2 cellular contexts compared by ENCODE assay signal in the genomic region with DNA sequence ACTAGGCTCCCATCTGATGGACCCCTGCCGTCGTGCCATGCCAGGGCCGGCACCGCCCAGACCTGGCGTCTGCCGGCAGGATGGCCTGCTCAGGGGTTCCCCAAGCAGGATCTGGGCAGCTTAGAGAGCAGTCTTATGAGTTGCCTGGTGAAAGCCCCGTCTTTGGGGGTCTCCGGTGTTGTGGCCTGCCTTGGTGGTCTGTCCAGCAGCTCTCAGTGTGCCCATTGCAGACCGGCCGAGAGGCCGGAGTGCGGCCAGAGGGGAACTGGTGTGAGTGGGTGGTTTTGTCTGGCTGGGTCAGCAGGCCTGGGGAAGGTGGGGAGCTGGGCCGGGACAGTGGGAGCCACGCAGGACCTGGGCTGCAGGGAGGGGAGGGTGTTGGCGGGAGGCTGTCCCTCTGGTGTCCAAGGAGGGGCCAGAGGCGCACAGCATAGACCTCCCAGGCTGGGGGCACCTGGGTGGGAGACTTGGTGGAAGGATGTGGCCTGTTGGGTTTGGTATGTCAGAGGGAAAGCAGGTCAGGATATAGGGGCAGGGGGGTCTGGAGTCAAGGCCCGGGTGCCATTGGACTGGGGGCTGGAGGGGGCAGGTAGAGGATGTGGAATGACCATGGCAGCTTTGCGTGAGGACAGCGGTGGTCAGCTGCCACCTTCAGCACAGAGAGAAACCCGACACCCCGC.
TF ChIP-seq lines count a peak whose summit lies in the region.

No MANE protein-coding gene starts in this region.

TF ChIP-seq in A549, 52 proteins besides CTCF, POLR2A, EP300 and RAD21 (continued from another document):
- TF ChIP-seq CBX8 (IDR thresholded peaks at IDR 0.05) (no peak), RNF2 (IDR thresholded peaks at IDR 0.05; ENCODE audit: borderline replicate concordance, low read depth) (no peak), BCL3 (IDR thresholded peaks at IDR 0.05) (no peak), MAX (IDR thresholded peaks at IDR 0.05) (no peak), RFX5 (IDR thresholded peaks at IDR 0.05) (no peak)

TF ChIP-seq in neural cell, 6 proteins besides CTCF, POLR2A, EP300 and RAD21 (continued from another document):
- TF ChIP-seq, protein P1, sequence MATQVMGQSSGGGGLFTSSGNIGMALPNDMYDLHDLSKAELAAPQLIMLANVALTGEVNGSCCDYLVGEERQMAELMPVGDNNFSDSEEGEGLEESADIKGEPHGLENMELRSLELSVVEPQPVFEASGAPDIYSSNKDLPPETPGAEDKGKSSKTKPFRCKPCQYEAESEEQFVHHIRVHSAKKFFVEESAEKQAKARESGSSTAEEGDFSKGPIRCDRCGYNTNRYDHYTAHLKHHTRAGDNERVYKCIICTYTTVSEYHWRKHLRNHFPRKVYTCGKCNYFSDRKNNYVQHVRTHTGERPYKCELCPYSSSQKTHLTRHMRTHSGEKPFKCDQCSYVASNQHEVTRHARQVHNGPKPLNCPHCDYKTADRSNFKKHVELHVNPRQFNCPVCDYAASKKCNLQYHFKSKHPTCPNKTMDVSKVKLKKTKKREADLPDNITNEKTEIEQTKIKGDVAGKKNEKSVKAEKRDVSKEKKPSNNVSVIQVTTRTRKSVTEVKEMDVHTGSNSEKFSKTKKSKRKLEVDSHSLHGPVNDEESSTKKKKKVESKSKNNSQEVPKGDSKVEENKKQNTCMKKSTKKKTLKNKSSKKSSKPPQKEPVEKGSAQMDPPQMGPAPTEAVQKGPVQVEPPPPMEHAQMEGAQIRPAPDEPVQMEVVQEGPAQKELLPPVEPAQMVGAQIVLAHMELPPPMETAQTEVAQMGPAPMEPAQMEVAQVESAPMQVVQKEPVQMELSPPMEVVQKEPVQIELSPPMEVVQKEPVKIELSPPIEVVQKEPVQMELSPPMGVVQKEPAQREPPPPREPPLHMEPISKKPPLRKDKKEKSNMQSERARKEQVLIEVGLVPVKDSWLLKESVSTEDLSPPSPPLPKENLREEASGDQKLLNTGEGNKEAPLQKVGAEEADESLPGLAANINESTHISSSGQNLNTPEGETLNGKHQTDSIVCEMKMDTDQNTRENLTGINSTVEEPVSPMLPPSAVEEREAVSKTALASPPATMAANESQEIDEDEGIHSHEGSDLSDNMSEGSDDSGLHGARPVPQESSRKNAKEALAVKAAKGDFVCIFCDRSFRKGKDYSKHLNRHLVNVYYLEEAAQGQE (IDR thresholded peaks at IDR 0.05; ENCODE audit: borderline replicate concordance) = no peak
- TF ChIP-seq POLR2AphosphoS5 (IDR thresholded peaks at IDR 0.05) = no peak
- no peak for TF ChIP-seq SMC3 (conservative IDR thresholded peaks at IDR 0.05; ENCODE audit: poor library complexity)
- TF ChIP-seq MXI1 (conservative IDR thresholded peaks at IDR 0.05; ENCODE audit: poor library complexity, severe bottlenecking) = no peak
